In genomic region chr15:85477061-85477460, GRCh38 we compare ENCODE assay signal across 1 cellular context.
TF ChIP-seq lines count a peak whose summit lies in the region.

No MANE protein-coding gene starts in this region.

TF ChIP-seq in HepG2, 621 proteins besides CTCF, POLR2A, EP300 and RAD21 (continued from another document):
- TF ChIP-seq ZNF280B (CRISPR knock-in tag; IDR thresholded peaks at IDR 0.05; ENCODE audit: borderline replicate concordance) (no peak), ZNF737 (CRISPR knock-in tag; IDR thresholded peaks at IDR 0.05; ENCODE audit: borderline replicate concordance) (no peak), BRD4 (CRISPR knock-in tag; IDR thresholded peaks at IDR 0.05) (no peak), ZNF598 (CRISPR knock-in tag; IDR thresholded peaks at IDR 0.05; ENCODE audit: borderline replicate concordance) (no peak), ZNF530 (CRISPR knock-in tag; IDR thresholded peaks at IDR 0.05; ENCODE audit: low read depth) (no peak), ARID4A (CRISPR knock-in tag; IDR thresholded peaks at IDR 0.05; ENCODE audit: borderline replicate concordance) (no peak)
